ENCODE assay signal across 20 cellular contexts in the genomic region with DNA sequence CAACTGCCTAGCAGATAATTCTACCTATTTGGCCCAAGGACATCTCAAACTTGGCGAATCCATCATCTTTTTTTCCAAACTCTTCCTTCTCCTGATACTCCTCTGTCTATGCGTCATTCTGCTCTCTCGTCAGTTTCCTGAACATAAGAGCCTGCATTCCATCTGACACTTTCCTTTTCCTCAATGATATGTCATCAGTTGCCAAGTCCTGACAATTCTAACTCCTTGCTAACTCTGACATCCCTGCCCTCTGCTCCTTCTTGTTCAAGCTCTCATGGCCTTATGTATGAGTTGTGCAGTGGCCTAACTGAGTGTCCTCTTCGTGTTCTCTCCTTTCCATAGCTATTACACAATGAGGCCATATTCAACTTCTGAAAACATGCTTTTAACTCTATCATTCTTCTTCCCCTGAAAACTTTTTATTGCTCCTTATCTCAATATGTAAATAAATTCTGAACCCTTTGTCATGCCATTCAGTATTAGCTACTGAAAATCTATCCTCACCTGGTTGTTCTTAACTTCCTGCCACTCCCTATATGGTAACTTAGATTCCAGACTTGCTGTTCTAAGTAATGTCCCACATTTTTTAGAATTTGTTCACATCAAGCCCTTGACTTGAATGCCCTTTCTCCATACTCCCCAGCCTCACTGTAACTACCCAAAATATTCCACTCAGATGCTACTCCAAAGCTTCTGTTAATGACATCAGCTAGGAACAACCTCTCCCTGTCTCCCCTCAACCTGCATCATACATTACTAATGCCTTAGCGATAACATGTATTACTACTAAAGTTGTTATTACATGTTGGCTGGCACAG. TPM values are rescaled to one million over a fixed set of nuclear protein-coding genes. Genes with fewer than 3 reads are reported as not detected.
DNase-seq lines count a peak whose midpoint lies in the region; ATAC-seq, FAIRE-seq and TF ChIP-seq lines count a peak whose summit lies in the region.
"Had no signal": no experiment of that assay in that cellular context is flagged by ENCODE, and none has a peak within 500 bp of the region (broad histone marks: within the 10 kb centered on the region; RNA-seq: fewer than 3 reads in every experiment).

No MANE protein-coding gene starts in this region.

- H2BK12ac ChIP-seq in H1 (ENCODE audit: low read depth, low read length) = no peak overlapping the region

- no peaks in the 10 kb centered on the region for H3K36me3 ChIP-seq in H1 (ENCODE audit: control insufficient read depth in 2 of 4, insufficient read depth in 4 of 4, low read length in 3 of 4)

- TF ChIP-seq POLR2A in H1 (IDR thresholded peaks at IDR 0.05; ENCODE audit: control extremely low read depth in 1 of 2, low read depth in 2 of 2, low read length in 2 of 2) = no peak

- 0 out of 2 replicates have a peak overlapping the region, but pooled peaks have one; percentile 19 for H2BK5ac ChIP-seq in H1 (ENCODE audit: low read depth, low read length)

- no peak overlapping the region for H3K18ac ChIP-seq in H1 (ENCODE audit: extremely low read depth, low read length)

- intact Hi-C loops in right cardiac atrium (cut with DNase I) = no loop called here

- FAIRE-seq in H1 (lab: Jason Lieb, UNC) = no peak
- no peak for FAIRE-seq in HTR-8/SVneo (lab: Jason Lieb, UNC)

- H4K91ac ChIP-seq in H1 (replicated peaks; ENCODE audit: insufficient read length, low read length) = peak overlapping the region; percentile 17

- TF ChIP-seq EP300 in H1 (IDR thresholded peaks at IDR 0.05; ENCODE audit: borderline replicate concordance in 1 of 2, low read depth in 2 of 2, low read length in 2 of 2) = no peak

- no peaks in the 10 kb centered on the region for H4K20me1 ChIP-seq in H1 (replicated peaks in 1 of 2; ENCODE audit: control insufficient read depth in 1 of 2, insufficient read depth in 2 of 2, low read length in 2 of 2)

- ATAC-seq in right cardiac atrium (peak; percentile 76 to 89), GM19467 (IDR thresholded peaks at IDR 0.05; ENCODE audit: unreplicated experiment) (no peak), HG03520 (IDR thresholded peaks at IDR 0.05; ENCODE audit: unreplicated experiment) (no peak)

- no peak overlapping the region for H4K5ac ChIP-seq in H1 (ENCODE audit: insufficient read length, low read depth, low read length)

- no peak overlapping the region for H2BK20ac ChIP-seq in H1 (ENCODE audit: low read length)

- H2BK120ac ChIP-seq in H1 (replicated peaks; ENCODE audit: low read depth, low read length) = no peak overlapping the region

- H3K4me1 ChIP-seq in H1 (replicated peaks in 1 of 4; ENCODE audit: control insufficient read depth in 3 of 4, insufficient read depth in 4 of 4, low read length in 3 of 4) = peaks cover 0 to 4% (median 0%) of the 10 kb centered on the region in 4 experiments; a peak in 1 of 7 replicates
- H3K4me1 ChIP-seq in right cardiac atrium (ENCODE audit: control insufficient read depth, insufficient read depth, low read length) = peaks cover 8% of the 10 kb centered on the region

- no peak for TF ChIP-seq CTCF in H1 (IDR thresholded peaks at IDR 0.05; ENCODE audit: control extremely low read depth in 1 of 3, insufficient read depth in 1 of 3, low read depth in 1 of 3, low read length in 3 of 3)

- WGBS in H1 (ENCODE audit: extremely low coverage in 1 of 2, insufficient coverage in 1 of 2, insufficient read length in 1 of 2, insufficient replicate concordance in 2 of 2, low coverage in 1 of 2, low lambda C conversion rate in 2 of 2, missing lambda C conversion rate in 1 of 2), 2 experiments = 93% methylated on average over 5 of the region's 5 CpGs; no CpG with 5 or more reads in 1 of the 2 experiments
- WGBS in right cardiac atrium = 60% methylated on average over 5 of the region's 5 CpGs

- H3K9ac ChIP-seq in H1 (replicated peaks in 1 of 4; ENCODE audit: extremely low read depth in 1 of 4, low read depth in 3 of 4, low read length in 3 of 4) = no peak overlapping the region

- DNase-seq in NCI-H226 (peak; percentile 72), H1 (ENCODE audit: low read depth in 1 of 2, low spot score in 2 of 2) (no peak), right cardiac atrium (no peak), pulmonary artery endothelial cell (ENCODE audit: low read depth, low spot score) (peak; percentile 96), D341Med (ENCODE audit: low spot score) (no peak), HTR-8/SVneo (ENCODE audit: insufficient read length, low spot score) (no peak)
- DNase-seq: activated CD4-positive, alpha-beta T cell treated with anti-CD3 and anti-CD28 coated beads, Interleukin-2, amount 10 ng/mL, durations not matched to agents 7 days and 5 days; CD4-positive, alpha-beta T cell; DMS53; GOT3; head of caudate nucleus; IMR-90; MM.1S; NCI-H1694; NK-92 treated with Interleukin-12 subunit alpha and Interleukin-12 subunit beta, amount 100 ng/mL, for 24 hours; RPMI8226; stimulated activated naive CD4-positive, alpha-beta T cell treated with Interleukin-2 at 50 U/mL for 16 hours; SW 1271 had no signal

- H3K27ac ChIP-seq in H1 (ENCODE audit: low read depth, low read length) (no peak overlapping the region), right cardiac atrium (ENCODE audit: low read length) (peak overlapping the region; percentile 53)

- no peak overlapping the region for H2AK5ac ChIP-seq in H1 (ENCODE audit: low read depth, low read length)

- no peak overlapping the region for H3K4me2 ChIP-seq in H1 (ENCODE audit: insufficient read depth in 1 of 2, low read depth in 2 of 2, low read length in 2 of 2)

- no peak overlapping the region for H3K56ac ChIP-seq in H1 (replicated peaks; ENCODE audit: insufficient read length, low read depth, low read length)

- no peak overlapping the region for H3K4ac ChIP-seq in H1 (replicated peaks; ENCODE audit: insufficient read length, low read depth, low read length)

- H3K79me1 ChIP-seq in H1 (ENCODE audit: low read depth, low read length) = no peaks in the 10 kb centered on the region

- TF ChIP-seq RAD21 in H1 (IDR thresholded peaks at IDR 0.05 in 1 of 2, conservative IDR thresholded peaks at IDR 0.05 in 1 of 2; ENCODE audit: low read depth in 2 of 2, low read length in 2 of 2) = no peak

- POLR2A ChIA-PET in H1 (lab: Charles Lee; ENCODE audit: partially characterized antibody) = no interaction called here

- no peaks in the 10 kb centered on the region for H3K23me2 ChIP-seq in H1 (ENCODE audit: low read depth, low read length)

- H3K79me2 ChIP-seq in H1 (ENCODE audit: control insufficient read depth in 1 of 2, insufficient read depth in 2 of 2, low read length in 2 of 2) = no peaks in the 10 kb centered on the region

- H3K27me3 ChIP-seq in H1 (replicated peaks in 1 of 4; ENCODE audit: control insufficient read depth in 3 of 4, extremely low read depth in 1 of 4, insufficient read depth in 3 of 4, low read length in 3 of 4) = no peaks in the 10 kb centered on the region
- no peaks in the 10 kb centered on the region for H3K27me3 ChIP-seq in right cardiac atrium (ENCODE audit: control insufficient read depth, insufficient read depth)

- H3K14ac ChIP-seq in H1 (ENCODE audit: insufficient read length) = no peak overlapping the region

- H4K8ac ChIP-seq in H1 (ENCODE audit: extremely low read depth, insufficient read depth, low read length) = no peak overlapping the region

- H2BK15ac ChIP-seq in H1 (ENCODE audit: low read length) = no peak overlapping the region

- no peak overlapping the region for H3K23ac ChIP-seq in H1 (ENCODE audit: insufficient read length)

- H2AFZ ChIP-seq in H1 (ENCODE audit: low read length) = no peak overlapping the region

- no peak overlapping the region for H3K4me3 ChIP-seq in H1 (ENCODE audit: extremely low read depth in 1 of 4, insufficient read depth in 2 of 4, low read depth in 3 of 4, low read length in 4 of 4)
- H3K4me3 ChIP-seq in right cardiac atrium (ENCODE audit: low read length) = no peak overlapping the region

- CTCF ChIA-PET in H1 (lab: Charles Lee; ENCODE audit: partially characterized antibody) = interaction anchor here (1.3 to 2.1 kb wide), 3 partner anchors 10 to 31 kb away, joined by 3 to 5 read pairs (median 5); no protein-coding TSS in a partner anchor

- H3K9me3 ChIP-seq in H1 (ENCODE audit: insufficient read depth in 2 of 2, low read depth in 1 of 2, low read length in 1 of 2) (no peaks in the 10 kb centered on the region), right cardiac atrium (ENCODE audit: control insufficient read depth, low read length) (no peaks in the 10 kb centered on the region)

TF ChIP-seq in H1, 55 proteins besides CTCF, POLR2A, EP300 and RAD21:
- TF ChIP-seq SIX5 (IDR thresholded peaks at IDR 0.05; ENCODE audit: low read depth, low read length) (no peak), CHD2 (IDR thresholded peaks at IDR 0.05; ENCODE audit: low read length) (no peak), SP1 (IDR thresholded peaks at IDR 0.05; ENCODE audit: low read depth, low read length) (no peak), SAP30 (IDR thresholded peaks at IDR 0.05; ENCODE audit: insufficient read depth, insufficient replicate concordance, low read length) (no peak), HDAC2 (IDR thresholded peaks at IDR 0.05; ENCODE audit: borderline replicate concordance in 1 of 2, low read depth in 2 of 2, low read length in 2 of 2) (no peak), TEAD4 (IDR thresholded peaks at IDR 0.05; ENCODE audit: low read depth, low read length) (no peak), CHD1 (IDR thresholded peaks at IDR 0.05; ENCODE audit: low read depth, low read length) (no peak)
- TF ChIP-seq, protein P1, sequence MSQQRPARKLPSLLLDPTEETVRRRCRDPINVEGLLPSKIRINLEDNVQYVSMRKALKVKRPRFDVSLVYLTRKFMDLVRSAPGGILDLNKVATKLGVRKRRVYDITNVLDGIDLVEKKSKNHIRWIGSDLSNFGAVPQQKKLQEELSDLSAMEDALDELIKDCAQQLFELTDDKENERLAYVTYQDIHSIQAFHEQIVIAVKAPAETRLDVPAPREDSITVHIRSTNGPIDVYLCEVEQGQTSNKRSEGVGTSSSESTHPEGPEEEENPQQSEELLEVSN (IDR thresholded peaks at IDR 0.05) = no peak

RNA-seq across cellular contexts. Expression of a gene that starts 11.5 kb away (rescaled TPM):
- not detected in 2 replicates for total RNA-seq in H1 (2021; fragmentation: NEBNext Ultra II Directional; extraction: Animal tissue kit (Norgen Biotek cat#: 25700))
- polyA plus RNA-seq in H1 (2011; rRNA removed) (not detected in 2 replicates), right cardiac atrium (74.6 TPM)
- not detected for polyA plus RNA-seq in H1 (2011; cell fraction: cytosol; rRNA removed)
- polyA plus RNA-seq in H1 (2011; cell fraction: nucleus; rRNA removed) = not detected
- polyA plus RNA-seq in H1 (2012, experiment 1 of 2) = not detected in 4 replicates
- polyA plus RNA-seq in H1 (2012, experiment 2 of 2) = not detected
- 0.06 TPM for polyA plus RNA-seq in H1 (2013, experiment 1 of 2)
- polyA plus RNA-seq in H1 (2013, experiment 2 of 2) = 0.02 TPM
- polyA minus RNA-seq in H1 (2011; rRNA and poly(A)+ RNA removed) = not detected in 2 replicates
- not detected for polyA minus RNA-seq in H1 (2011; cell fraction: cytosol; rRNA and poly(A)+ RNA removed)
- polyA minus RNA-seq in H1 (2011; cell fraction: nucleus; rRNA and poly(A)+ RNA removed) = not detected
- total RNA-seq in right cardiac atrium (10 to 100 TPM; 71.9 to 79.6 (median 75.5) TPM), pulmonary artery endothelial cell (71.1 and 103 TPM in 2 replicates)
- total RNA-seq: activated CD4-positive, alpha-beta T cell treated with anti-CD3 and anti-CD28 coated beads, Interleukin-2, amount 10 ng/mL, durations not matched to agents 7 days and 5 days; CD4-positive, alpha-beta T cell had no signal

Comparison
In these comparisons a context has a peak if more than half of its experiments do, and no peak if none do; other contexts are left out.
1. DNase-seq: peak in NCI-H226 (single experiment) and pulmonary artery endothelial cell (single experiment); none in H1 (0 of 2), right cardiac atrium (0 of 3), D341Med (single experiment) and HTR-8/SVneo (single experiment).
2. ATAC-seq: peak in right cardiac atrium (2 of 2); none in GM19467 (single experiment) and HG03520 (single experiment).
3. RNA of a gene that starts 11.5 kb away (total RNA-seq): 71.9 to 79.6 TPM in right cardiac atrium and 71.1 to 103 TPM in pulmonary artery endothelial cell; not detected in H1; every median in the first group is over 10 times any median in the second.